In genomic region chr1:3351300-3352083, GRCh38 we compare ENCODE assay signal across 1 cellular context.
TF ChIP-seq lines count a peak whose summit lies in the region.

No MANE protein-coding gene starts in this region.

TF ChIP-seq in WTC11, 78 proteins besides CTCF, POLR2A, EP300 and RAD21 (continued from another document):
- TF ChIP-seq, protein P1, sequence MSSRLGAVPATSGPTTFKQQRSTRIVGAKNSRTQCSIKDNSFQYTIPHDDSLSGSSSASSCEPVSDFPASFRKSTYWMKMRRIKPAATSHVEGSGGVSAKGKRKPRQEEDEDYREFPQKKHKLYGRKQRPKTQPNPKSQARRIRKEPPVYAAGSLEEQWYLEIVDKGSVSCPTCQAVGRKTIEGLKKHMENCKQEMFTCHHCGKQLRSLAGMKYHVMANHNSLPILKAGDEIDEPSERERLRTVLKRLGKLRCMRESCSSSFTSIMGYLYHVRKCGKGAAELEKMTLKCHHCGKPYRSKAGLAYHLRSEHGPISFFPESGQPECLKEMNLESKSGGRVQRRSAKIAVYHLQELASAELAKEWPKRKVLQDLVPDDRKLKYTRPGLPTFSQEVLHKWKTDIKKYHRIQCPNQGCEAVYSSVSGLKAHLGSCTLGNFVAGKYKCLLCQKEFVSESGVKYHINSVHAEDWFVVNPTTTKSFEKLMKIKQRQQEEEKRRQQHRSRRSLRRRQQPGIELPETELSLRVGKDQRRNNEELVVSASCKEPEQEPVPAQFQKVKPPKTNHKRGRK (CRISPR knock-in tag; IDR thresholded peaks at IDR 0.05; ENCODE audit: borderline replicate concordance): no peak
- TF ChIP-seq, protein P2, sequence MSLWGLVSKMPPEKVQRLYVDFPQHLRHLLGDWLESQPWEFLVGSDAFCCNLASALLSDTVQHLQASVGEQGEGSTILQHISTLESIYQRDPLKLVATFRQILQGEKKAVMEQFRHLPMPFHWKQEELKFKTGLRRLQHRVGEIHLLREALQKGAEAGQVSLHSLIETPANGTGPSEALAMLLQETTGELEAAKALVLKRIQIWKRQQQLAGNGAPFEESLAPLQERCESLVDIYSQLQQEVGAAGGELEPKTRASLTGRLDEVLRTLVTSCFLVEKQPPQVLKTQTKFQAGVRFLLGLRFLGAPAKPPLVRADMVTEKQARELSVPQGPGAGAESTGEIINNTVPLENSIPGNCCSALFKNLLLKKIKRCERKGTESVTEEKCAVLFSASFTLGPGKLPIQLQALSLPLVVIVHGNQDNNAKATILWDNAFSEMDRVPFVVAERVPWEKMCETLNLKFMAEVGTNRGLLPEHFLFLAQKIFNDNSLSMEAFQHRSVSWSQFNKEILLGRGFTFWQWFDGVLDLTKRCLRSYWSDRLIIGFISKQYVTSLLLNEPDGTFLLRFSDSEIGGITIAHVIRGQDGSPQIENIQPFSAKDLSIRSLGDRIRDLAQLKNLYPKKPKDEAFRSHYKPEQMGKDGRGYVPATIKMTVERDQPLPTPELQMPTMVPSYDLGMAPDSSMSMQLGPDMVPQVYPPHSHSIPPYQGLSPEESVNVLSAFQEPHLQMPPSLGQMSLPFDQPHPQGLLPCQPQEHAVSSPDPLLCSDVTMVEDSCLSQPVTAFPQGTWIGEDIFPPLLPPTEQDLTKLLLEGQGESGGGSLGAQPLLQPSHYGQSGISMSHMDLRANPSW (CRISPR knock-in tag; conservative IDR thresholded peaks at IDR 0.05; ENCODE audit: low read depth): no peak
- TF ChIP-seq GRHL2 (CRISPR knock-in tag; IDR thresholded peaks at IDR 0.05; ENCODE audit: insufficient replicate concordance, severe bottlenecking) (no peak), FOXK1 (CRISPR knock-in tag; IDR thresholded peaks at IDR 0.05) (no peak), NR2C2 (CRISPR knock-in tag; IDR thresholded peaks at IDR 0.05) (no peak), USF2 (CRISPR knock-in tag; IDR thresholded peaks at IDR 0.05) (no peak), ZNF232 (CRISPR knock-in tag; IDR thresholded peaks at IDR 0.05) (no peak), ZNF671 (CRISPR knock-in tag; IDR thresholded peaks at IDR 0.05) (no peak)
TF ChIP-seq in WTC11: peak in this region for 0.
